Comparison of ENCODE assay signal across 8 cellular contexts in the genomic region with DNA sequence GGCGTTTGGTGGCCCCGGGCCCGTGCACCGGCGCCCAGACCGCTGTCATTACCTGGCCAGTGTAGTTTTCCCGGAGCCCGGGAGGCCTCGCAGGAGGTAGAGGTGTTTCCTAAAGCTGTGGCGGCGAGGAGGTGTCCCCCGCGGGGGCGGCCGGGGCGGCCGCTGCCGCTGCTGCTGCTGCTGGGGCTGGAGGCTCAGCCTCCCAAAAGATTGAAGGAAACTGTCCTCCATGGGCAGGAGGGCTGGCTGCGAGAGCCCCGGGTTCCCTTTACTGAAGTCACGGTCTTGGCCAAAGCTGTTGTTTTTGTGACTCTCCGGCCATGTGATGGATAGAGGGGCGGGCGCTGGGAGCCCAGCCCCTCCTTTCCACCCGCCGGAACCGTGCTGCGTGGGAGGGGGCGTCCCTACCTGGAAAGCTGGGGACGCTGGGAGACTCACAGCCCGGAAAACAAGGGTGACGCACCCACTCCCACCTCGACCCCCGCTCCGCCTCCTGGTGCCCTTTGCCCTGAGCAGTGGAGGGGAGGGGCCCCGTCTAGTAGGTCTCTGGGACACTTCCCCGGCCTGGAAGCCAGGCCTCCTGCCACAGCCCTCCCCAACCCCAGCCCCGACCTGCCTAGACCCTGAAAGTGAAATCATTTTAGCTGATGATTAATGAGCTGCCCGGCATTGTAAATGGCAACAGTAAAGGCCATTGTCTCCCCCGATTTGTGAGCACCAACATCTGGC. TPM values are rescaled to one million over a fixed set of nuclear protein-coding genes. Genes with fewer than 3 reads are reported as not detected.
DNase-seq lines count a peak whose midpoint lies in the region; ATAC-seq and TF ChIP-seq lines count a peak whose summit lies in the region.

Gene N4BP2L1 (minus strand): TSS at position 279 of the 729 bp plus-strand sequence. CDS start 48 bp downstream, at position 231.

- WGBS in lung, 2 donors: 0 to 1% methylated on average over 38 to 40 of the region's 40 CpGs

- H3K4me3 ChIP-seq in dorsolateral prefrontal cortex: peak within 1 kb of the TSS; percentile 58 to 95 (median 87)
- peak within 1 kb of the TSS; percentile 74 for H3K4me3 ChIP-seq in lung

- peak within 1 kb of the TSS; percentile 54 to 99 (median 94) for H3K27ac ChIP-seq in dorsolateral prefrontal cortex
- peak within 1 kb of the TSS; percentile 76 to 91 for H3K27ac ChIP-seq in lung (ENCODE audit: low read depth in 1 of 2, low read length in 1 of 2)

- H3K4me1 ChIP-seq in lung (ENCODE audit: control insufficient read depth in 2 of 2, insufficient read depth in 2 of 2, low read length in 2 of 2): peaks cover 2 to 4% of the 10 kb centered on the region in 2 donors

- no peaks in the 10 kb centered on the region for H3K27me3 ChIP-seq in dorsolateral prefrontal cortex
- no peaks in the 10 kb centered on the region for H3K27me3 ChIP-seq in lung (ENCODE audit: control insufficient read depth, insufficient read depth)

- peak; percentile 70 for ATAC-seq in HG02885 (IDR thresholded peaks at IDR 0.05; ENCODE audit: poor library complexity, unreplicated experiment)
- ATAC-seq in lung (ENCODE audit: insufficient read depth, low FRiP score): peak; percentile 75

- intact Hi-C loops in dorsolateral prefrontal cortex (cut with DNase I): loop anchor here (5.0 to 10.0 kb wide), 5 partner anchors 39 to 154 kb away; partner anchors contain the start of genes N4BP2L2 (in 2 of the 2), BRCA2 (in 1 of the 2) and ZAR1L (in 1 of the 2)

- H3K9me3 ChIP-seq in lung (ENCODE audit: control insufficient read depth in 2 of 2, insufficient read depth in 1 of 2, low read length in 1 of 2): no peaks in the 10 kb centered on the region

- peak in 6 of 56 donors; percentile 6 to 25 (median 14) for TF ChIP-seq CTCF in dorsolateral prefrontal cortex (IDR thresholded peaks at IDR 0.05 in 54 of 56, conservative IDR thresholded peaks at IDR 0.05 in 2 of 56; ENCODE audit: low read depth in 1 of 56, partially characterized antibody in 56 of 56)
- TF ChIP-seq CTCF in lung (IDR thresholded peaks at IDR 0.05; ENCODE audit: control extremely low read depth, extremely low read depth): no peak

- DNase-seq in NCI-H1417 (lab: John Stamatoyannopoulos, UW) (peak; percentile 5 to 76 (median 74)), NCI-H1417 treated with DMSO at 0.1 percent for 48 hours (lab: John Stamatoyannopoulos, UW) (no peak), NCI-H2171 (lab: John Stamatoyannopoulos, UW) (peak; percentile 12), dorsolateral prefrontal cortex (peak; percentile 60 to 90 (median 74)), lung (ENCODE audit: low spot score) (peak; percentile 74)
- peak; percentile 76 for DNase-seq in activated CD4-positive, alpha-beta T cell treated with anti-CD3 and anti-CD28 coated beads, Interleukin-2, amount 50 U/mL, for 1 hour
- DNase-seq in stimulated activated CD4-positive, alpha-beta T cell treated with anti-CD3 and anti-CD28 coated beads, TNF-alpha, amount 100 ng/mL, for 24 hours (ENCODE audit: low read depth in 3 of 3): peak; percentile 66 to 89 (median 71)

- H3K36me3 ChIP-seq in lung (ENCODE audit: control insufficient read depth in 2 of 2, insufficient read depth in 2 of 2, low read length in 2 of 2): peaks cover 0 to 3% of the 10 kb centered on the region in 2 donors

RNA-seq across cellular contexts. Expression of gene N4BP2L1, which starts in this region (rescaled TPM):
- 10 to 100 TPM; 33.3 to 87.5 (median 55.8) TPM for total RNA-seq in dorsolateral prefrontal cortex
- total RNA-seq in lung: 10 to 100 TPM; 12.4 to 81.8 TPM
- 10 to 100 TPM; 12.6 to 21.6 TPM for polyA plus RNA-seq in lung
